2 cellular contexts compared by ENCODE assay signal in genomic region chr7:141715794-141716689, GRCh38.
TF ChIP-seq lines count a peak whose summit lies in the region.

No MANE protein-coding gene starts in this region.

TF ChIP-seq in HepG2, 621 proteins besides CTCF, POLR2A, EP300 and RAD21:
- TF ChIP-seq MIER2 (CRISPR knock-in tag; IDR thresholded peaks at IDR 0.05) (0 out of 2 replicates have a peak, but pooled peaks have one; percentile 26), HNRNPK (IDR thresholded peaks at IDR 0.05; ENCODE audit: low read depth, low read length, poor library complexity, severe bottlenecking) (peak; percentile 92), TBL1XR1 (IDR thresholded peaks at IDR 0.05; ENCODE audit: borderline replicate concordance, low read length, partially characterized antibody) (no peak), PCBP2 (optimal IDR thresholded peaks at IDR 0.05; ENCODE audit: low read depth, low read length, poor library complexity, severe bottlenecking) (peak; percentile 49), ZNF670 (CRISPR knock-in tag; IDR thresholded peaks at IDR 0.05; ENCODE audit: borderline replicate concordance) (no peak), REST (IDR thresholded peaks at IDR 0.05; ENCODE audit: borderline replicate concordance in 1 of 2, low read depth in 1 of 2, low read length in 2 of 2) (peak in 1 of 2 experiments; percentile 88; a peak in 3 of 4 replicates)

TF ChIP-seq in WTC11, 78 proteins besides CTCF, POLR2A, EP300 and RAD21:
- TF ChIP-seq PREB (CRISPR knock-in tag; IDR thresholded peaks at IDR 0.05; ENCODE audit: borderline replicate concordance) (no peak), E2F4 (CRISPR knock-in tag; IDR thresholded peaks at IDR 0.05; ENCODE audit: borderline replicate concordance, low read depth) (no peak), USF2 (CRISPR knock-in tag; IDR thresholded peaks at IDR 0.05) (no peak), TEAD4 (CRISPR knock-in tag; IDR thresholded peaks at IDR 0.05) (no peak), JAZF1 (CRISPR knock-in tag; IDR thresholded peaks at IDR 0.05) (no peak), USF1 (CRISPR knock-in tag; IDR thresholded peaks at IDR 0.05) (no peak), MAX (CRISPR knock-in tag; IDR thresholded peaks at IDR 0.05) (no peak), ATF6 (CRISPR knock-in tag; IDR thresholded peaks at IDR 0.05) (no peak), TEAD1 (CRISPR knock-in tag; IDR thresholded peaks at IDR 0.05) (no peak), RORB (CRISPR knock-in tag; IDR thresholded peaks at IDR 0.05) (no peak), ZBTB43 (CRISPR knock-in tag; IDR thresholded peaks at IDR 0.05) (no peak), ELF4 (CRISPR knock-in tag; IDR thresholded peaks at IDR 0.05; ENCODE audit: low read depth) (no peak), MYBL2 (CRISPR knock-in tag; IDR thresholded peaks at IDR 0.05) (no peak), CBFB (CRISPR knock-in tag; IDR thresholded peaks at IDR 0.05; ENCODE audit: low read depth) (no peak), GABPB1 (CRISPR knock-in tag; IDR thresholded peaks at IDR 0.05) (no peak), PRRX2 (CRISPR knock-in tag; IDR thresholded peaks at IDR 0.05) (no peak), GTF2I (CRISPR knock-in tag; conservative IDR thresholded peaks at IDR 0.05) (no peak)
TF ChIP-seq in WTC11: peak in this region for 0.
